14 cellular contexts compared by ENCODE assay signal in genomic region chr6:32664354-32664753, GRCh38. TPM values are rescaled to one million over a fixed set of nuclear protein-coding genes. Genes with fewer than 3 reads are reported as not detected.
A peak's percentile ranks its signal among the peaks of the same experiment; 100 is the strongest.
DNase-seq lines count a peak whose midpoint lies in the region; ATAC-seq, FAIRE-seq and TF ChIP-seq lines count a peak whose summit lies in the region.
"Had no signal": no experiment of that assay in that cellular context is flagged by ENCODE, and none has a peak within 500 bp of the region (broad histone marks: within the 10 kb centered on the region; RNA-seq: fewer than 3 reads in every experiment).

No MANE protein-coding gene starts in this region.

- no peaks in the 10 kb centered on the region for H3K9me3 ChIP-seq in GM12878 (replicated peaks; ENCODE audit: control insufficient read depth, insufficient read depth, low read length)

- H3K4me2 ChIP-seq in GM23338: peak overlapping the region; percentile 69; the same call in 1 of the 2 replicates
- H3K4me2 ChIP-seq in GM12878 (ENCODE audit: control insufficient read depth, insufficient read depth): no peak overlapping the region; the same call in 1 of the 2 replicates

- H3K4me1 Mint-ChIP-seq in T-helper 1 cell treated with Interleukin-12 subunit alpha and Interleukin-12 subunit beta and Interleukin-4 antibody, amounts not matched to agents 30 μg/mL and 1 μg/mL, for 36 hours (ENCODE audit: low read depth): peaks cover 50% of the 10 kb centered on the region
- H3K4me1 Mint-ChIP-seq in GM23338: peaks cover 39% of the 10 kb centered on the region
- peaks cover 33 to 62% of the 10 kb centered on the region in 2 donors for H3K4me1 Mint-ChIP-seq in natural killer cell treated with Interleukin-12 subunit alpha and Interleukin-12 subunit beta and Interleukin-15 and Interleukin-18, amount 100 ng/mL, for 72 hours (ENCODE audit: low read depth in 2 of 2)

- H2AFZ ChIP-seq in GM23338 (no peak overlapping the region), GM12878 (ENCODE audit: control insufficient read depth, low read depth, low read length) (no peak overlapping the region)

- H3K4me3 Mint-ChIP-seq in T-helper 1 cell treated with Interleukin-12 subunit alpha and Interleukin-12 subunit beta and Interleukin-4 antibody, amounts not matched to agents 30 μg/mL and 1 μg/mL, for 36 hours: peak overlapping the region; percentile 85
- peak overlapping the region; percentile 79 for H3K4me3 Mint-ChIP-seq in GM23338
- H3K4me3 Mint-ChIP-seq in natural killer cell treated with Interleukin-12 subunit alpha and Interleukin-12 subunit beta and Interleukin-15 and Interleukin-18, amount 100 ng/mL, for 72 hours: peak overlapping the region; percentile 91

- TF ChIP-seq POLR2A in GM12878 (IDR thresholded peaks at IDR 0.05; ENCODE audit: low read depth, low read length) (peak; percentile 45), erythroblast (IDR thresholded peaks at IDR 0.05; ENCODE audit: low read length) (no peak)

- CTCF ChIA-PET in GM12878 (lab: Yijun Ruan, JAX): no interaction called here

- peak overlapping the region; percentile 48 for H3K4me3 ChIP-seq in GM23338
- H3K4me3 ChIP-seq in GM12878: no peak overlapping the region

- no peak overlapping the region for H3K9ac ChIP-seq in GM12878 (ENCODE audit: control insufficient read depth, insufficient read depth, low read length)

- TF ChIP-seq RAD21 in GM12878 (IDR thresholded peaks at IDR 0.05; ENCODE audit: insufficient read depth, low read depth, low read length): no peak

- H3K79me2 ChIP-seq in GM23338 (replicated peaks; ENCODE audit: insufficient read depth): no peaks in the 10 kb centered on the region
- H3K79me2 ChIP-seq in GM12878 (ENCODE audit: control insufficient read depth, insufficient read depth, low read length): peaks cover 35% of the 10 kb centered on the region

- DNase-seq in T-helper 1 cell (no peak), GM23338 (ENCODE audit: low spot score) (peak; percentile 0), GM12878 (ENCODE audit: low read depth, low spot score) (no peak), LoVo (ENCODE audit: low spot score) (no peak), COLO829 (ENCODE audit: low spot score) (no peak), erythroblast (lab: John Stamatoyannopoulos, UW) (no peak)
- no peak for DNase-seq in natural killer cell treated with Interleukin-12 subunit alpha and Interleukin-12 subunit beta and Interleukin-15 and Interleukin-18, amount 100 ng/mL, for 72 hours (ENCODE audit: low spot score)
- DNase-seq: NCI-H1436 treated with DMSO at 0.1 percent for 48 hours, SW 1271 had no signal

- intact Hi-C loops in GM12878 (cut with micrococcal nuclease; ENCODE audit: unreplicated experiment): no loop called here

- H3K36me3 ChIP-seq in GM23338 (ENCODE audit: insufficient read depth): no peaks in the 10 kb centered on the region
- H3K36me3 ChIP-seq in GM12878 (ENCODE audit: control insufficient read depth in 2 of 2, insufficient read depth in 2 of 2, low read length in 1 of 2): peaks cover 4 to 6% of the 10 kb centered on the region in 2 experiments; a peak in 3 of 4 replicates

- no TSS peak for BruUV-seq in GM12878 (replicated peaks; lab: Mats Ljungman, UMichigan)

- H3K27ac ChIP-seq in GM23338 (ENCODE audit: low read depth): no peak overlapping the region
- no peak overlapping the region for H3K27ac ChIP-seq in GM12878 (ENCODE audit: control insufficient read depth, insufficient read depth)
- H3K27ac ChIP-seq: 22Rv1, C4-2B had no signal

- TF ChIP-seq CTCF in GM23338 (conservative IDR thresholded peaks at IDR 0.05; ENCODE audit: low read depth in 2 of 2): no peak
- TF ChIP-seq CTCF in GM12878 (IDR thresholded peaks at IDR 0.05 in 2 of 3, conservative IDR thresholded peaks at IDR 0.05 in 1 of 3; ENCODE audit: control insufficient read depth in 2 of 3, extremely low read depth in 1 of 3, insufficient read depth in 1 of 3, low read depth in 3 of 3, low read length in 3 of 3): no peak

- TF ChIP-seq EP300 in GM12878 (IDR thresholded peaks at IDR 0.05; ENCODE audit: borderline replicate concordance in 1 of 2, control insufficient read depth in 1 of 2, low read depth in 2 of 2, low read length in 2 of 2): no peak

- H3K4me1 ChIP-seq in GM23338 (ENCODE audit: insufficient read depth): no peaks in the 10 kb centered on the region
- peaks cover 20% of the 10 kb centered on the region for H3K4me1 ChIP-seq in GM12878 (ENCODE audit: control insufficient read depth, insufficient read depth, low read length)

- RAD21 ChIA-PET in GM12878 (lab: Charles Lee; ENCODE audit: unreplicated experiment): interaction anchor here (1.0 to 2.6 kb wide), 2 partner anchors 27 to 97 kb away, joined by 8 to 14 read pairs; partner anchors contain the start of gene HLA-DQA1

- no peaks in the 10 kb centered on the region for H3K9me3 Mint-ChIP-seq in T-helper 1 cell treated with Interleukin-12 subunit alpha and Interleukin-12 subunit beta and Interleukin-4 antibody, amounts not matched to agents 30 μg/mL and 1 μg/mL, for 36 hours
- H3K9me3 Mint-ChIP-seq in GM23338: peaks cover 3% of the 10 kb centered on the region; the same call in 2 of the 3 replicates
- H3K9me3 Mint-ChIP-seq in natural killer cell treated with Interleukin-12 subunit alpha and Interleukin-12 subunit beta and Interleukin-15 and Interleukin-18, amount 100 ng/mL, for 72 hours: no peaks in the 10 kb centered on the region

- H3K27me3 ChIP-seq in GM23338 (ENCODE audit: insufficient read depth): peaks cover 33% of the 10 kb centered on the region
- no peaks in the 10 kb centered on the region for H3K27me3 ChIP-seq in GM12878 (replicated peaks in 1 of 2; ENCODE audit: control insufficient read depth in 2 of 2, insufficient read depth in 2 of 2, low read length in 1 of 2)

- 14% methylated on average over 11 of the region's 26 CpGs for WGBS in GM12878 (ENCODE audit: insufficient coverage, insufficient replicate concordance, low lambda C conversion rate, missing lambda C conversion rate)

- no peaks in the 10 kb centered on the region for H3K9me2 ChIP-seq in GM23338 (ENCODE audit: insufficient read depth)

- no peak for FAIRE-seq in GM12878 (lab: Jason Lieb, UNC)
- FAIRE-seq: endometrium had no signal

- POLR2A ChIA-PET in GM12878 (lab: Charles Lee): interaction anchor here (1.2 to 11.5 kb wide), 4 partner anchors 23 to 225 kb away, joined by 7 to 168 read pairs (median 73); partner anchors contain the start of genes HLA-DQA1 and HLA-DRA

- H4K20me1 ChIP-seq in GM23338 (replicated peaks; ENCODE audit: insufficient read depth) (no peaks in the 10 kb centered on the region), GM12878 (ENCODE audit: control insufficient read depth, insufficient read depth) (no peaks in the 10 kb centered on the region)

- ATAC-seq in GM23338 (no peak), GM12878 (no peak)
- no peak for ATAC-seq in natural killer cell treated with Interleukin-12 subunit alpha and Interleukin-12 subunit beta and Interleukin-15 and Interleukin-18, amount 100 ng/mL, for 72 hours

- H3K36me3 Mint-ChIP-seq in T-helper 1 cell treated with Interleukin-12 subunit alpha and Interleukin-12 subunit beta and Interleukin-4 antibody, amounts not matched to agents 30 μg/mL and 1 μg/mL, for 36 hours (ENCODE audit: low read depth): peaks cover 25% of the 10 kb centered on the region
- H3K36me3 Mint-ChIP-seq in GM23338 (ENCODE audit: low read depth): peaks cover 45% of the 10 kb centered on the region
- peaks cover 19% of the 10 kb centered on the region for H3K36me3 Mint-ChIP-seq in natural killer cell treated with Interleukin-12 subunit alpha and Interleukin-12 subunit beta and Interleukin-15 and Interleukin-18, amount 100 ng/mL, for 72 hours

- no peaks in the 10 kb centered on the region for H3F3A ChIP-seq in GM23338 (replicated peaks; ENCODE audit: low read depth)

- peaks cover 47% of the 10 kb centered on the region for H3K27me3 Mint-ChIP-seq in T-helper 1 cell treated with Interleukin-12 subunit alpha and Interleukin-12 subunit beta and Interleukin-4 antibody, amounts not matched to agents 30 μg/mL and 1 μg/mL, for 36 hours (ENCODE audit: low read depth)
- H3K27me3 Mint-ChIP-seq in GM23338 (ENCODE audit: insufficient read depth, low read depth, poor library complexity): peaks cover 29% of the 10 kb centered on the region
- peaks cover 0 to 6% of the 10 kb centered on the region in 2 donors for H3K27me3 Mint-ChIP-seq in natural killer cell treated with Interleukin-12 subunit alpha and Interleukin-12 subunit beta and Interleukin-15 and Interleukin-18, amount 100 ng/mL, for 72 hours

- in situ Hi-C loops in GM12878 (cut with MboI): no loop called here

- SMC1A ChIA-PET in GM12878 (lab: Charles Lee; ENCODE audit: uncharacterized antibody, unreplicated experiment): interaction anchor here (1.0 kb wide), 1 partner anchor 42 kb away, joined by 3 read pairs; no protein-coding TSS in a partner anchor

- no peak overlapping the region for H3K27ac Mint-ChIP-seq in T-helper 1 cell treated with Interleukin-12 subunit alpha and Interleukin-12 subunit beta and Interleukin-4 antibody, amounts not matched to agents 30 μg/mL and 1 μg/mL, for 36 hours
- no peak overlapping the region for H3K27ac Mint-ChIP-seq in GM23338
- H3K27ac Mint-ChIP-seq in natural killer cell treated with Interleukin-12 subunit alpha and Interleukin-12 subunit beta and Interleukin-15 and Interleukin-18, amount 100 ng/mL, for 72 hours: peak overlapping the region; percentile 82 to 89

RNA-seq across cellular contexts. Expression of gene HLA-DQB1, which starts 2.1 kb away (rescaled TPM):
- total RNA-seq in GM23338 (2014; rRNA removed; shearing (Covaris generic)): 4.6 and 5.7 TPM in 2 replicates
- 6.5 and 17.3 TPM in 2 replicates for polyA plus RNA-seq in GM23338 (2016; fragmentation: Nextera tagmentation; extraction: Ambion mirVana)
- total RNA-seq in GM12878 (2013; cell fraction: nucleolus; rRNA removed): 33.4 and 35.5 TPM in 2 replicates
- total RNA-seq in GM12878 (2014; rRNA removed): 127 and 148 TPM in 2 replicates
- 70.6 and 77.7 TPM in 2 replicates for total RNA-seq in GM12878 (2014; rRNA removed; fragmentation: Illumina TruSeq; extraction: Trizol)
- total RNA-seq in GM12878 (2021): 119 and 121 TPM in 2 replicates
- polyA plus RNA-seq in GM12878 (2011; ENCODE audit: low read depth): 59.9 TPM
- polyA plus RNA-seq in GM12878 (2011; rRNA removed): 253 and 403 TPM in 2 replicates
- 441 and 443 TPM in 2 replicates for polyA plus RNA-seq in GM12878 (2011; cell fraction: cytosol; rRNA removed)
- polyA plus RNA-seq in GM12878 (2011; cell fraction: nucleus; rRNA removed): 161 and 278 TPM in 2 replicates
- polyA plus RNA-seq in GM12878 (2012): 229 and 247 TPM in 2 replicates
- 46.4 and 73.9 TPM in 2 replicates for polyA plus RNA-seq in GM12878 (2014; fragmentation: Illumina TruSeq; extraction: Trizol)
- polyA plus RNA-seq in GM12878 (2014; fragmentation: Nextera tagmentation; extraction: Ambion mirVana): 10 to 100 TPM; 38.1 to 66.1 TPM
- polyA plus RNA-seq in GM12878 (2014; rRNA removed): 106 and 112 TPM in 2 replicates
- 10 to 100 TPM; 85.5 to 97.3 TPM for polyA plus RNA-seq in GM12878 (2016; fragmentation: Nextera tagmentation; extraction: Ambion mirVana)
- 133 and 245 TPM in 2 replicates for polyA minus RNA-seq in GM12878 (2011; rRNA and poly(A)+ RNA removed)
- 80.3 and 81.3 TPM in 2 replicates for polyA minus RNA-seq in GM12878 (2011; cell fraction: cytosol; rRNA and poly(A)+ RNA removed)
- polyA minus RNA-seq in GM12878 (2011; cell fraction: nucleus; rRNA and poly(A)+ RNA removed): 64.9 and 68.1 TPM in 2 replicates
- total RNA-seq in natural killer cell treated with Interleukin-12 subunit alpha and Interleukin-12 subunit beta and Interleukin-15 and Interleukin-18, amount 100 ng/mL, for 72 hours: 10 to 100 TPM; 21.0 to 48.6 TPM

RNA-seq across cellular contexts. Expression of gene HLA-DQA1, which starts 27.1 kb away (rescaled TPM):
- not detected in 2 replicates for total RNA-seq in GM23338 (2014; rRNA removed; shearing (Covaris generic))
- polyA plus RNA-seq in GM23338 (2016; fragmentation: Nextera tagmentation; extraction: Ambion mirVana) (0.42 and 0.49 TPM in 2 replicates), GM12878 (2011; rRNA removed) (1,353 and 1,769 TPM in 2 replicates), GM12878 (2014; fragmentation: Illumina TruSeq; extraction: Trizol) (792 and 799 TPM in 2 replicates), GM12878 (2014; fragmentation: Nextera tagmentation; extraction: Ambion mirVana) (100 to 1,000 TPM; 327 to 423 TPM), GM12878 (2014; rRNA removed) (515 and 552 TPM in 2 replicates), GM12878 (2016; fragmentation: Nextera tagmentation; extraction: Ambion mirVana) (100 to 1,000 TPM; 289 to 291 TPM)
- 554 and 568 TPM in 2 replicates for total RNA-seq in GM12878 (2013; cell fraction: nucleolus; rRNA removed)
- total RNA-seq in GM12878 (2014; rRNA removed) (395 and 433 TPM in 2 replicates), GM12878 (2014; rRNA removed; fragmentation: Illumina TruSeq; extraction: Trizol) (498 and 529 TPM in 2 replicates), GM12878 (2021) (664 and 712 TPM in 2 replicates)
- polyA plus RNA-seq in GM12878 (2011; ENCODE audit: low read depth): 695 TPM
- polyA plus RNA-seq in GM12878 (2011; cell fraction: cytosol; rRNA removed): 1,120 and 1,165 TPM in 2 replicates
- polyA plus RNA-seq in GM12878 (2011; cell fraction: nucleus; rRNA removed): 377 and 747 TPM in 2 replicates
- 836 and 943 TPM in 2 replicates for polyA plus RNA-seq in GM12878 (2012)
- 1,376 and 1,606 TPM in 2 replicates for polyA minus RNA-seq in GM12878 (2011; rRNA and poly(A)+ RNA removed)
- polyA minus RNA-seq in GM12878 (2011; cell fraction: cytosol; rRNA and poly(A)+ RNA removed): 271 and 297 TPM in 2 replicates
- 136 and 138 TPM in 2 replicates for polyA minus RNA-seq in GM12878 (2011; cell fraction: nucleus; rRNA and poly(A)+ RNA removed)
- total RNA-seq in natural killer cell treated with Interleukin-12 subunit alpha and Interleukin-12 subunit beta and Interleukin-15 and Interleukin-18, amount 100 ng/mL, for 72 hours: 10 to 100 TPM in 1 of 2 donors, 1 to 10 TPM in 1; 7.8 to 92.0 TPM
- total RNA-seq: renal cortical epithelial cell had no signal

Comparison
In these comparisons a context has a peak if more than half of its experiments do, and no peak if none do; other contexts are left out.
1. H3K27ac Mint-ChIP-seq: peak in natural killer cell treated with Interleukin-12 subunit alpha and Interleukin-12 subunit beta and Interleukin-15 and Interleukin-18, amount 100 ng/mL, for 72 hours (2 of 2); none in T-helper 1 cell treated with Interleukin-12 subunit alpha and Interleukin-12 subunit beta and Interleukin-4 antibody, amounts not matched to agents 30 μg/mL and 1 μg/mL, for 36 hours (single experiment) and GM23338 (single experiment).
2. Peak in every context shown above with its lines, with median percentiles within 50 percentile points of each other: H3K4me3 Mint-ChIP-seq.